Comparison of ENCODE assay signal across 20 cellular contexts in the genomic region with DNA sequence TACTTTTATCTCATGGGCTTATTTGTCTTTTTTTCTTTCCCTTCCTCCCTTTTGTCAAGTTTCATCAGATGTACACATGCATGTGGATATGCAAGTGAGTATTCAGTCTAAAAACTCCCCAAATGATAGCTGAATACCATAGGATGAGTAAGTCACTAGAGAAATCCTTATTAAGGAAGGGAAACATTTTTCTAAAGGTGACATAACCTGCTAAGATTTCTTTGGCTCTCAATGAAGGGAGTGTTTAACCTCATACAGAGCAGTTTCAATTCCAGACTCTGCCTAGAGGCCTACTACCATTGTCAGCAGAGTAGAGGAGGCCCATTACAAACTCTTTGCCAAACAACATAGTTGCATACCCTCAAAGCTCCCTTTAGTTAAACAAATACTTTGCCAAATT.
DNase-seq lines count a peak whose midpoint lies in the region; ATAC-seq and TF ChIP-seq lines count a peak whose summit lies in the region.
"Had no signal": no experiment of that assay in that cellular context is flagged by ENCODE, and none has a peak within 500 bp of the region (broad histone marks: within the 10 kb centered on the region; RNA-seq: fewer than 3 reads in every experiment).

No MANE protein-coding gene starts in this region.

- H3K36me3 Mint-ChIP-seq in activated CD4-positive, alpha-beta memory T cell treated with anti-CD3 and anti-CD28 coated beads, Interleukin-2, amount 10 ng/mL, durations not matched to agents 7 days and 5 days (ENCODE audit: low read depth) = no peaks in the 10 kb centered on the region
- H3K36me3 Mint-ChIP-seq: activated naive CD8-positive, alpha-beta T cell; naive thymus-derived CD4-positive, alpha-beta T cell had no signal

- CTCF ChIA-PET in activated CD4-positive, alpha-beta memory T cell treated with anti-CD3 and anti-CD28 coated beads, Interleukin-2, amount 10 ng/mL, durations not matched to agents 7 days and 5 days (lab: Charles Lee) = no interaction called here

- peaks cover 49% of the 10 kb centered on the region for H3K4me1 ChIP-seq in RWPE2 (ENCODE audit: insufficient read depth, poor library complexity, severe bottlenecking)
- peaks cover 0 to 78% (median 9%) of the 10 kb centered on the region in 3 donors for H3K4me1 ChIP-seq in esophagus squamous epithelium

- TF ChIP-seq CTCF in AG10803 (conservative IDR thresholded peaks at IDR 0.05; ENCODE audit: low read length) (no peak), RWPE2 (IDR thresholded peaks at IDR 0.05; ENCODE audit: poor library complexity, severe bottlenecking) (no peak), epithelial cell of proximal tubule (conservative IDR thresholded peaks at IDR 0.05; ENCODE audit: low read depth, low read length) (no peak), esophagus squamous epithelium (IDR thresholded peaks at IDR 0.05) (no peak), GM10266 (IDR thresholded peaks at IDR 0.05; ENCODE audit: control insufficient read depth, insufficient read depth, low read depth, missing control alignments) (no peak)

- H3K36me3 ChIP-seq in RWPE2 (ENCODE audit: low read depth) (peaks cover 38% of the 10 kb centered on the region), esophagus squamous epithelium (no peaks in the 10 kb centered on the region)
- H3K36me3 ChIP-seq: thyroid gland had no signal

- no peak for TF ChIP-seq POLR2A in esophagus squamous epithelium (IDR thresholded peaks at IDR 0.05)

- no peaks in the 10 kb centered on the region for H3K4me1 Mint-ChIP-seq in activated CD4-positive, alpha-beta memory T cell treated with anti-CD3 and anti-CD28 coated beads, Interleukin-2, amount 10 ng/mL, durations not matched to agents 7 days and 5 days

- H3K9me3 ChIP-seq in RWPE2 (ENCODE audit: severe bottlenecking) (no peaks in the 10 kb centered on the region), esophagus squamous epithelium (no peaks in the 10 kb centered on the region)
- H3K9me3 ChIP-seq: thyroid gland had no signal

- no peak overlapping the region for H3K27ac Mint-ChIP-seq in activated CD4-positive, alpha-beta memory T cell treated with anti-CD3 and anti-CD28 coated beads, Interleukin-2, amount 10 ng/mL, durations not matched to agents 7 days and 5 days
- H3K27ac Mint-ChIP-seq: activated naive CD8-positive, alpha-beta T cell; GM23338 had no signal

- peak; percentile 47 for ATAC-seq in RWPE2 (ENCODE audit: low read depth)
- ATAC-seq: GM23338; naive thymus-derived CD4-positive, alpha-beta T cell; Right ventricle myocardium inferior had no signal

- peaks cover 6% of the 10 kb centered on the region for H3K27me3 Mint-ChIP-seq in activated CD4-positive, alpha-beta memory T cell treated with anti-CD3 and anti-CD28 coated beads, Interleukin-2, amount 10 ng/mL, durations not matched to agents 7 days and 5 days

- POLR2A ChIA-PET in activated CD4-positive, alpha-beta memory T cell treated with anti-CD3 and anti-CD28 coated beads, Interleukin-2, amount 10 ng/mL, durations not matched to agents 7 days and 5 days (lab: Charles Lee) = no interaction called here

- H3K27ac ChIP-seq in RWPE2 (ENCODE audit: poor library complexity, severe bottlenecking) (peak overlapping the region; percentile 24), esophagus squamous epithelium (peak overlapping the region in 2 of 4 donors; percentile 27 to 30)
- H3K27ac ChIP-seq: thyroid gland had no signal

- intact Hi-C loops in esophagus squamous epithelium (cut with DNase I) = no loop called here

- H3K4me3 ChIP-seq in AG10803 (ENCODE audit: low read length) = no peak overlapping the region
- H3K4me3 ChIP-seq in RWPE2 (ENCODE audit: severe bottlenecking) = no peak overlapping the region
- H3K4me3 ChIP-seq in epithelial cell of proximal tubule (ENCODE audit: low read depth, low read length) = peak overlapping the region; percentile 64
- no peak overlapping the region for H3K4me3 ChIP-seq in esophagus squamous epithelium
- H3K4me3 ChIP-seq: GM23338, thyroid gland had no signal

- no peak overlapping the region for H3K4me3 Mint-ChIP-seq in activated CD4-positive, alpha-beta memory T cell treated with anti-CD3 and anti-CD28 coated beads, Interleukin-2, amount 10 ng/mL, durations not matched to agents 7 days and 5 days
- H3K4me3 Mint-ChIP-seq: activated naive CD8-positive, alpha-beta T cell; GM23338; naive thymus-derived CD4-positive, alpha-beta T cell had no signal

- DNase-seq in AG10803 (ENCODE audit: low read depth) (peak; percentile 89), RWPE2 (ENCODE audit: low spot score) (no peak), epithelial cell of proximal tubule (ENCODE audit: low read depth) (no peak), non-pigmented ciliary epithelial cell (ENCODE audit: low read depth) (peak; percentile 66), esophagus squamous epithelium (lab: John Stamatoyannopoulos, UW) (no peak), GM10266 (ENCODE audit: extremely low spot score) (no peak), SW480 (ENCODE audit: low spot score) (no peak)
- no peak for DNase-seq in activated CD4-positive, alpha-beta memory T cell treated with anti-CD3 and anti-CD28 coated beads, Interleukin-2, amount 10 ng/mL, durations not matched to agents 7 days and 5 days
- DNase-seq: activated CD4-positive, alpha-beta T cell treated with anti-CD3 and anti-CD28 coated beads for 48 hours; activated T-cell treated with anti-CD3 and anti-CD28 coated beads, Interleukin-2, amount 50 U/mL, for 1 hour; C1 segment of cervical spinal cord; naive thymus-derived CD4-positive, alpha-beta T cell; NCI-H2107; NCI-H748 treated with DMSO at 0.1 percent for 48 hours; retina; T1000; thyroid gland had no signal

- H3K27me3 ChIP-seq in RWPE2 (ENCODE audit: insufficient read depth, poor library complexity, severe bottlenecking) = no peaks in the 10 kb centered on the region
- no peaks in the 10 kb centered on the region for H3K27me3 ChIP-seq in esophagus squamous epithelium
- H3K27me3 ChIP-seq: thyroid gland had no signal

- H3K9me3 Mint-ChIP-seq in activated CD4-positive, alpha-beta memory T cell treated with anti-CD3 and anti-CD28 coated beads, Interleukin-2, amount 10 ng/mL, durations not matched to agents 7 days and 5 days = no peaks in the 10 kb centered on the region
- H3K9me3 Mint-ChIP-seq: GM23338; naive thymus-derived CD4-positive, alpha-beta T cell had no signal

Comparison
In these comparisons a context has a peak if more than half of its experiments do, and no peak if none do; other contexts are left out.
1. DNase-seq: peak in AG10803 (single experiment) and non-pigmented ciliary epithelial cell (single experiment); none in RWPE2 (single experiment), epithelial cell of proximal tubule (single experiment), esophagus squamous epithelium (single experiment), activated CD4-positive, alpha-beta memory T cell treated with anti-CD3 and anti-CD28 coated beads, Interleukin-2, amount 10 ng/mL, durations not matched to agents 7 days and 5 days (single experiment), GM10266 (single experiment) and SW480 (single experiment).